14 cellular contexts compared by ENCODE assay signal in the genomic region with DNA sequence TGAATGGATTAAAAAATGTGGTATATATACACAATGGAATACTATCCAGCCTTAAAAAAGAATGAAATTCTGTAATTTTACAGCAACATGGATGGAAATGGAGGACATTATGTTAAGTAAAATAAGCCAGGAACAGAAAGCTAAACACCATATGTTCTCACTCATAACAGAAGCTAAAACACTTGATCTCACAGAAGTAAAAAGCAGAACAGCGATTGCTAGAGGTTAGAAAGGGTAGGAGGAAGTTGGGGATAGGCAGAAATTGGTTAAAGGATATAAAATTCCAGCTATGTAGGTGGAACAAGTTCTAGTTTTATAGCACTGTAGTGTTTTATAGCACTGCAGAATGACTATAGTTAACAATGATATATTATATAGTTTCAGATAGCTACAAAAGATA. TPM values are rescaled to one million over a fixed set of nuclear protein-coding genes. Genes with fewer than 3 reads are reported as not detected.
DNase-seq lines count a peak whose midpoint lies in the region; ATAC-seq, FAIRE-seq and TF ChIP-seq lines count a peak whose summit lies in the region.
"Had no signal": no experiment of that assay in that cellular context is flagged by ENCODE, and none has a peak within 500 bp of the region (broad histone marks: within the 10 kb centered on the region; RNA-seq: fewer than 3 reads in every experiment).

No MANE protein-coding gene starts in this region.

- no peaks in the 10 kb centered on the region for H3K27me3 ChIP-seq in right cardiac atrium (ENCODE audit: control insufficient read depth, insufficient read depth)

- no peak overlapping the region for H3K4me3 ChIP-seq in NB4 (ENCODE audit: low read depth, low read length)
- no peak overlapping the region for H3K4me3 ChIP-seq in right cardiac atrium (ENCODE audit: low read length)

- FAIRE-seq in GM19239 (lab: Jason Lieb, UNC): peak; percentile 81

- TF ChIP-seq POLR2A in NB4 (IDR thresholded peaks at IDR 0.05; ENCODE audit: extremely low read depth, insufficient read length): no peak

- H3K9me3 ChIP-seq in right cardiac atrium (ENCODE audit: control insufficient read depth, low read length): no peaks in the 10 kb centered on the region

- 83% methylated on average over 1 of the region's 1 CpG for WGBS in right cardiac atrium

- no peak for TF ChIP-seq CTCF in NB4 (IDR thresholded peaks at IDR 0.05; ENCODE audit: low read depth, low read length)

- DNase-seq in GM19239 (ENCODE audit: insufficient read length, low spot score) (no peak), NB4 (ENCODE audit: low read depth) (peak; percentile 44), pons (ENCODE audit: low spot score) (peak; percentile 63), right cardiac atrium (no peak), Right ventricle myocardium inferior (ENCODE audit: missing footprints) (no peak), NCI-H69 (lab: John Stamatoyannopoulos, UW) (no peak)
- DNase-seq: activated CD4-positive, alpha-beta memory T cell treated with anti-CD3 and anti-CD28 coated beads, Interleukin-2, amount 10 ng/mL, durations not matched to agents 7 days and 5 days; activated naive CD4-positive, alpha-beta T cell treated with anti-CD3 and anti-CD28 coated beads for 36 hours; caudate nucleus; GOT3; midbrain; NCI-H1105 treated with DMSO at 0.1 percent for 48 hours; NCI-H774 had no signal

- ATAC-seq in HG03025 (IDR thresholded peaks at IDR 0.05; ENCODE audit: low FRiP score, unreplicated experiment) (peak; percentile 51), right cardiac atrium (no peak), Right ventricle myocardium inferior (no peak)

- peaks cover 5% of the 10 kb centered on the region for H3K4me1 ChIP-seq in right cardiac atrium (ENCODE audit: control insufficient read depth, insufficient read depth, low read length)

- no peak overlapping the region for H3K27ac ChIP-seq in right cardiac atrium (ENCODE audit: low read length)

- intact Hi-C loops in right cardiac atrium (cut with DNase I) (no loop called here), Right ventricle myocardium inferior (cut with DNase I) (no loop called here)

RNA-seq across cellular contexts. Expression of gene MARCHF3, which starts 15.8 kb away (rescaled TPM):
- total RNA-seq in right cardiac atrium (10 to 100 TPM; 13.4 to 27.0 (median 16.7) TPM), Right ventricle myocardium inferior (30.1 TPM)
- 11.0 TPM for polyA plus RNA-seq in right cardiac atrium

RNA-seq across cellular contexts. Expression of gene C5orf63, which starts 58.7 kb away (rescaled TPM):
- 1 to 10 TPM; 6.6 to 8.9 (median 7.9) TPM for total RNA-seq in right cardiac atrium
- 4.6 TPM for polyA plus RNA-seq in right cardiac atrium
- 11.4 TPM for total RNA-seq in Right ventricle myocardium inferior

Comparison
In these comparisons a context has a peak if more than half of its experiments do, and no peak if none do; other contexts are left out.
1. DNase-seq: peak in NB4 (single experiment) and pons (single experiment); none in GM19239 (single experiment), right cardiac atrium (0 of 3), Right ventricle myocardium inferior (single experiment) and NCI-H69 (single experiment).